1 cellular context compared by ENCODE assay signal in the genomic region with DNA sequence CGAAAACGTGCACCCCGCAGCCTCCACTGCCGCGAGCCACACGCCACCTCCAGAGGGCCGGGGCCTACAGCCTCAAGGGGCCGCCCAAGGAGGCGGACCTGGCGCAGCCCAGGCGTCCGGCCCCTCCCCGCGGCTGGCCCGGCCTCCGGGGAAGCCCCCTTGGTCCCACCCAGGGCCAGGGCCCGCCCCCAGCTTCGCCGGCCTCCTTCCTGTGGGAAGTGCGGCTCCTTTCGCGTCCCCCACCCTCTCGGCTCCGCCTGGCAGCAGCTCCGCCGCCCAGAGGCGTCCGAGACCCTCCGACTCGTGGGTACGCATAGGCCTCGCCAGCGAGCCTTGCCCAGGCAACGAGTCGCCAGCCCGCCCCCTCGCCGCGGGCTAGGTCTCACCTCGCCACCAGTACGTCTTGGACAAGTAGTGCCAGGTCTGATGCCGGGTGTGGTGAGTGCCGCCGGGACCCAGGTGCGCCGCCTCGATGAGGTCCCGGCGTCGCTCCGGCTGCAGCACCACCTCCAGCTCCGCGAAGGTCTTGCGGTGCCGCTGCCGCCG.
TF ChIP-seq lines count a peak whose summit lies in the region.

No MANE protein-coding gene starts in this region.

TF ChIP-seq in K562, 482 proteins besides CTCF, POLR2A, EP300 and RAD21 (continued from another document and continues in another):
- TF ChIP-seq MAZ (CRISPR knock-in tag; conservative IDR thresholded peaks at IDR 0.05 in 1 of 2, IDR thresholded peaks at IDR 0.05 in 1 of 2) (peak; percentile 36 to 51; a peak in 2 of 4 replicates), TAF1 (IDR thresholded peaks at IDR 0.05; ENCODE audit: control insufficient read depth, extremely low read depth, insufficient read depth, low read length, severe bottlenecking) (peak; percentile 69), ZNF696 (CRISPR knock-in tag; conservative IDR thresholded peaks at IDR 0.05) (no peak), POLR2G (IDR thresholded peaks at IDR 0.05; ENCODE audit: low read depth, low read length) (peak; percentile 80), SAP30 (IDR thresholded peaks at IDR 0.05; ENCODE audit: borderline replicate concordance, insufficient read depth, low read depth, low read length, poor library complexity, severe bottlenecking) (peak; percentile 16), CEBPG (CRISPR knock-in tag; IDR thresholded peaks at IDR 0.05) (no peak), CEBPG (tag; conservative IDR thresholded peaks at IDR 0.05 in 1 of 2, IDR thresholded peaks at IDR 0.05 in 1 of 2) (no peak), ELF1 (tag; IDR thresholded peaks at IDR 0.05) (no peak), HNRNPL (IDR thresholded peaks at IDR 0.05; ENCODE audit: low read depth, low read length) (peak; percentile 66; the same call in 1 of the 2 replicates), GABPB1 (CRISPR knock-in tag; IDR thresholded peaks at IDR 0.05) (no peak; the same call in 1 of the 2 replicates), MECOM (CRISPR knock-in tag; IDR thresholded peaks at IDR 0.05) (no peak), ATF1 (CRISPR knock-in tag; IDR thresholded peaks at IDR 0.05) (no peak), ATF1 (tag; IDR thresholded peaks at IDR 0.05) (no peak), CBFB (CRISPR knock-in tag; IDR thresholded peaks at IDR 0.05) (0 out of 2 replicates have a peak, but pooled peaks have one; percentile 35), BHLHE40 (IDR thresholded peaks at IDR 0.05; ENCODE audit: low read length) (peak; percentile 94), PCBP2 (IDR thresholded peaks at IDR 0.05; ENCODE audit: low read depth, low read length, poor library complexity, severe bottlenecking) (no peak), MAFG (tag; conservative IDR thresholded peaks at IDR 0.05) (no peak), KDM4B (IDR thresholded peaks at IDR 0.05; ENCODE audit: borderline replicate concordance in 2 of 2, low read depth in 1 of 2) (0 out of 4 replicates have a peak, but pooled peaks of 1 of the 2 experiments have one; percentile 28), ZNF121 (CRISPR knock-in tag; conservative IDR thresholded peaks at IDR 0.05) (no peak), RBM15 (IDR thresholded peaks at IDR 0.05; ENCODE audit: insufficient read depth, low read length) (no peak), FIP1L1 (IDR thresholded peaks at IDR 0.05; ENCODE audit: low read depth, low read length, poor library complexity, severe bottlenecking) (peak; percentile 88), PHF8 (IDR thresholded peaks at IDR 0.05; ENCODE audit: borderline replicate concordance, low read length) (peak; percentile 71; the same call in 1 of the 2 replicates), PTRF (tag; IDR thresholded peaks at IDR 0.05) (no peak), MYNN (IDR thresholded peaks at IDR 0.05) (0 out of 2 replicates have a peak, but pooled peaks have one; percentile 10), MYNN (CRISPR knock-in tag; IDR thresholded peaks at IDR 0.05) (no peak)
- TF ChIP-seq, protein P1, sequence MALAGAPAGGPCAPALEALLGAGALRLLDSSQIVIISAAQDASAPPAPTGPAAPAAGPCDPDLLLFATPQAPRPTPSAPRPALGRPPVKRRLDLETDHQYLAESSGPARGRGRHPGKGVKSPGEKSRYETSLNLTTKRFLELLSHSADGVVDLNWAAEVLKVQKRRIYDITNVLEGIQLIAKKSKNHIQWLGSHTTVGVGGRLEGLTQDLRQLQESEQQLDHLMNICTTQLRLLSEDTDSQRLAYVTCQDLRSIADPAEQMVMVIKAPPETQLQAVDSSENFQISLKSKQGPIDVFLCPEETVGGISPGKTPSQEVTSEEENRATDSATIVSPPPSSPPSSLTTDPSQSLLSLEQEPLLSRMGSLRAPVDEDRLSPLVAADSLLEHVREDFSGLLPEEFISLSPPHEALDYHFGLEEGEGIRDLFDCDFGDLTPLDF (CRISPR knock-in tag; IDR thresholded peaks at IDR 0.05): 0 out of 2 replicates have a peak, but pooled peaks have one; percentile 8
- TF ChIP-seq, protein P2, sequence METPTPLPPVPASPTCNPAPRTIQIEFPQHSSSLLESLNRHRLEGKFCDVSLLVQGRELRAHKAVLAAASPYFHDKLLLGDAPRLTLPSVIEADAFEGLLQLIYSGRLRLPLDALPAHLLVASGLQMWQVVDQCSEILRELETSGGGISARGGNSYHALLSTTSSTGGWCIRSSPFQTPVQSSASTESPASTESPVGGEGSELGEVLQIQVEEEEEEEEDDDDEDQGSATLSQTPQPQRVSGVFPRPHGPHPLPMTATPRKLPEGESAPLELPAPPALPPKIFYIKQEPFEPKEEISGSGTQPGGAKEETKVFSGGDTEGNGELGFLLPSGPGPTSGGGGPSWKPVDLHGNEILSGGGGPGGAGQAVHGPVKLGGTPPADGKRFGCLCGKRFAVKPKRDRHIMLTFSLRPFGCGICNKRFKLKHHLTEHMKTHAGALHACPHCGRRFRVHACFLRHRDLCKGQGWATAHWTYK (CRISPR knock-in tag; IDR thresholded peaks at IDR 0.05): 0 out of 2 replicates have a peak, but pooled peaks have one; percentile 19
- TF ChIP-seq, protein P3, sequence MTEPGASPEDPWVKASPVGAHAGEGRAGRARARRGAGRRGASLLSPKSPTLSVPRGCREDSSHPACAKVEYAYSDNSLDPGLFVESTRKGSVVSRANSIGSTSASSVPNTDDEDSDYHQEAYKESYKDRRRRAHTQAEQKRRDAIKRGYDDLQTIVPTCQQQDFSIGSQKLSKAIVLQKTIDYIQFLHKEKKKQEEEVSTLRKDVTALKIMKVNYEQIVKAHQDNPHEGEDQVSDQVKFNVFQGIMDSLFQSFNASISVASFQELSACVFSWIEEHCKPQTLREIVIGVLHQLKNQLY (CRISPR knock-in tag; conservative IDR thresholded peaks at IDR 0.05): 0 out of 4 replicates have a peak, but pooled peaks of 1 of the 2 experiments have one; percentile 66
- TF ChIP-seq, protein P4, sequence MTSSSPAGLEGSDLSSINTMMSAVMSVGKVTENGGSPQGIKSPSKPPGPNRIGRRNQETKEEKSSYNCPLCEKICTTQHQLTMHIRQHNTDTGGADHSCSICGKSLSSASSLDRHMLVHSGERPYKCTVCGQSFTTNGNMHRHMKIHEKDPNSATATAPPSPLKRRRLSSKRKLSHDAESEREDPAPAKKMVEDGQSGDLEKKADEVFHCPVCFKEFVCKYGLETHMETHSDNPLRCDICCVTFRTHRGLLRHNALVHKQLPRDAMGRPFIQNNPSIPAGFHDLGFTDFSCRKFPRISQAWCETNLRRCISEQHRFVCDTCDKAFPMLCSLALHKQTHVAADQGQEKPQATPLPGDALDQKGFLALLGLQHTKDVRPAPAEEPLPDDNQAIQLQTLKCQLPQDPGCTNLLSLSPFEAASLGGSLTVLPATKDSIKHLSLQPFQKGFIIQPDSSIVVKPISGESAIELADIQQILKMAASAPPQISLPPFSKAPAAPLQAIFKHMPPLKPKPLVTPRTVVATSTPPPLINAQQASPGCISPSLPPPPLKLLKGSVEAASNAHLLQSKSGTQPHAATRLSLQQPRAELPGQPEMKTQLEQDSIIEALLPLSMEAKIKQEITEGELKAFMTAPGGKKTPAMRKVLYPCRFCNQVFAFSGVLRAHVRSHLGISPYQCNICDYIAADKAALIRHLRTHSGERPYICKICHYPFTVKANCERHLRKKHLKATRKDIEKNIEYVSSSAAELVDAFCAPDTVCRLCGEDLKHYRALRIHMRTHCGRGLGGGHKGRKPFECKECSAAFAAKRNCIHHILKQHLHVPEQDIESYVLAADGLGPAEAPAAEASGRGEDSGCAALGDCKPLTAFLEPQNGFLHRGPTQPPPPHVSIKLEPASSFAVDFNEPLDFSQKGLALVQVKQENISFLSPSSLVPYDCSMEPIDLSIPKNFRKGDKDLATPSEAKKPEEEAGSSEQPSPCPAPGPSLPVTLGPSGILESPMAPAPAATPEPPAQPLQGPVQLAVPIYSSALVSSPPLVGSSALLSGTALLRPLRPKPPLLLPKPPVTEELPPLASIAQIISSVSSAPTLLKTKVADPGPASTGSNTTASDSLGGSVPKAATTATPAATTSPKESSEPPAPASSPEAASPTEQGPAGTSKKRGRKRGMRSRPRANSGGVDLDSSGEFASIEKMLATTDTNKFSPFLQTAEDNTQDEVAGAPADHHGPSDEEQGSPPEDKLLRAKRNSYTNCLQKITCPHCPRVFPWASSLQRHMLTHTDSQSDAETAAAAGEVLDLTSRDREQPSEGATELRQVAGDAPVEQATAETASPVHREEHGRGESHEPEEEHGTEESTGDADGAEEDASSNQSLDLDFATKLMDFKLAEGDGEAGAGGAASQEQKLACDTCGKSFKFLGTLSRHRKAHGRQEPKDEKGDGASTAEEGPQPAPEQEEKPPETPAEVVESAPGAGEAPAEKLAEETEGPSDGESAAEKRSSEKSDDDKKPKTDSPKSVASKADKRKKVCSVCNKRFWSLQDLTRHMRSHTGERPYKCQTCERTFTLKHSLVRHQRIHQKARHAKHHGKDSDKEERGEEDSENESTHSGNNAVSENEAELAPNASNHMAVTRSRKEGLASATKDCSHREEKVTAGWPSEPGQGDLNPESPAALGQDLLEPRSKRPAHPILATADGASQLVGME (CRISPR knock-in tag; IDR thresholded peaks at IDR 0.05): peak; percentile 55; the same call in 1 of the 2 replicates
- TF ChIP-seq, protein P5, sequence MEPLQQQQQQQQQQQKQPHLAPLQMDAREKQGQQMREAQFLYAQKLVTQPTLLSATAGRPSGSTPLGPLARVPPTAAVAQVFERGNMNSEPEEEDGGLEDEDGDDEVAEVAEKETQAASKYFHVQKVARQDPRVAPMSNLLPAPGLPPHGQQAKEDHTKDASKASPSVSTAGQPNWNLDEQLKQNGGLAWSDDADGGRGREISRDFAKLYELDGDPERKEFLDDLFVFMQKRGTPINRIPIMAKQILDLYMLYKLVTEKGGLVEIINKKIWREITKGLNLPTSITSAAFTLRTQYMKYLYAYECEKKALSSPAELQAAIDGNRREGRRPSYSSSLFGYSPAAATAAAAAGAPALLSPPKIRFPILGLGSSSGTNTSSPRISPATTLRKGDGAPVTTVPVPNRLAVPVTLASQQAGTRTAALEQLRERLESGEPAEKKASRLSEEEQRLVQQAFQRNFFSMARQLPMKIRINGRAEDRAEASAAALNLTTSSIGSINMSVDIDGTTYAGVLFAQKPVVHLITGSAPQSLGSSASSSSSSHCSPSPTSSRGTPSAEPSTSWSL (CRISPR knock-in tag; IDR thresholded peaks at IDR 0.05; ENCODE audit: borderline replicate concordance): 0 out of 2 replicates have a peak, but pooled peaks have one; percentile 43
- TF ChIP-seq, protein P6, sequence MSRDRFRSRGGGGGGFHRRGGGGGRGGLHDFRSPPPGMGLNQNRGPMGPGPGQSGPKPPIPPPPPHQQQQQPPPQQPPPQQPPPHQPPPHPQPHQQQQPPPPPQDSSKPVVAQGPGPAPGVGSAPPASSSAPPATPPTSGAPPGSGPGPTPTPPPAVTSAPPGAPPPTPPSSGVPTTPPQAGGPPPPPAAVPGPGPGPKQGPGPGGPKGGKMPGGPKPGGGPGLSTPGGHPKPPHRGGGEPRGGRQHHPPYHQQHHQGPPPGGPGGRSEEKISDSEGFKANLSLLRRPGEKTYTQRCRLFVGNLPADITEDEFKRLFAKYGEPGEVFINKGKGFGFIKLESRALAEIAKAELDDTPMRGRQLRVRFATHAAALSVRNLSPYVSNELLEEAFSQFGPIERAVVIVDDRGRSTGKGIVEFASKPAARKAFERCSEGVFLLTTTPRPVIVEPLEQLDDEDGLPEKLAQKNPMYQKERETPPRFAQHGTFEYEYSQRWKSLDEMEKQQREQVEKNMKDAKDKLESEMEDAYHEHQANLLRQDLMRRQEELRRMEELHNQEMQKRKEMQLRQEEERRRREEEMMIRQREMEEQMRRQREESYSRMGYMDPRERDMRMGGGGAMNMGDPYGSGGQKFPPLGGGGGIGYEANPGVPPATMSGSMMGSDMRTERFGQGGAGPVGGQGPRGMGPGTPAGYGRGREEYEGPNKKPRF (IDR thresholded peaks at IDR 0.05; ENCODE audit: low read depth, low read length): no peak
- TF ChIP-seq, protein P7, sequence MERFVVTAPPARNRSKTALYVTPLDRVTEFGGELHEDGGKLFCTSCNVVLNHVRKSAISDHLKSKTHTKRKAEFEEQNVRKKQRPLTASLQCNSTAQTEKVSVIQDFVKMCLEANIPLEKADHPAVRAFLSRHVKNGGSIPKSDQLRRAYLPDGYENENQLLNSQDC (CRISPR knock-in tag; IDR thresholded peaks at IDR 0.05): no peak
- TF ChIP-seq, protein P8, sequence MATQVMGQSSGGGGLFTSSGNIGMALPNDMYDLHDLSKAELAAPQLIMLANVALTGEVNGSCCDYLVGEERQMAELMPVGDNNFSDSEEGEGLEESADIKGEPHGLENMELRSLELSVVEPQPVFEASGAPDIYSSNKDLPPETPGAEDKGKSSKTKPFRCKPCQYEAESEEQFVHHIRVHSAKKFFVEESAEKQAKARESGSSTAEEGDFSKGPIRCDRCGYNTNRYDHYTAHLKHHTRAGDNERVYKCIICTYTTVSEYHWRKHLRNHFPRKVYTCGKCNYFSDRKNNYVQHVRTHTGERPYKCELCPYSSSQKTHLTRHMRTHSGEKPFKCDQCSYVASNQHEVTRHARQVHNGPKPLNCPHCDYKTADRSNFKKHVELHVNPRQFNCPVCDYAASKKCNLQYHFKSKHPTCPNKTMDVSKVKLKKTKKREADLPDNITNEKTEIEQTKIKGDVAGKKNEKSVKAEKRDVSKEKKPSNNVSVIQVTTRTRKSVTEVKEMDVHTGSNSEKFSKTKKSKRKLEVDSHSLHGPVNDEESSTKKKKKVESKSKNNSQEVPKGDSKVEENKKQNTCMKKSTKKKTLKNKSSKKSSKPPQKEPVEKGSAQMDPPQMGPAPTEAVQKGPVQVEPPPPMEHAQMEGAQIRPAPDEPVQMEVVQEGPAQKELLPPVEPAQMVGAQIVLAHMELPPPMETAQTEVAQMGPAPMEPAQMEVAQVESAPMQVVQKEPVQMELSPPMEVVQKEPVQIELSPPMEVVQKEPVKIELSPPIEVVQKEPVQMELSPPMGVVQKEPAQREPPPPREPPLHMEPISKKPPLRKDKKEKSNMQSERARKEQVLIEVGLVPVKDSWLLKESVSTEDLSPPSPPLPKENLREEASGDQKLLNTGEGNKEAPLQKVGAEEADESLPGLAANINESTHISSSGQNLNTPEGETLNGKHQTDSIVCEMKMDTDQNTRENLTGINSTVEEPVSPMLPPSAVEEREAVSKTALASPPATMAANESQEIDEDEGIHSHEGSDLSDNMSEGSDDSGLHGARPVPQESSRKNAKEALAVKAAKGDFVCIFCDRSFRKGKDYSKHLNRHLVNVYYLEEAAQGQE (CRISPR knock-in tag; IDR thresholded peaks at IDR 0.05; ENCODE audit: low read depth): 0 out of 2 replicates have a peak, but pooled peaks have one; percentile 43
- TF ChIP-seq, protein P9, sequence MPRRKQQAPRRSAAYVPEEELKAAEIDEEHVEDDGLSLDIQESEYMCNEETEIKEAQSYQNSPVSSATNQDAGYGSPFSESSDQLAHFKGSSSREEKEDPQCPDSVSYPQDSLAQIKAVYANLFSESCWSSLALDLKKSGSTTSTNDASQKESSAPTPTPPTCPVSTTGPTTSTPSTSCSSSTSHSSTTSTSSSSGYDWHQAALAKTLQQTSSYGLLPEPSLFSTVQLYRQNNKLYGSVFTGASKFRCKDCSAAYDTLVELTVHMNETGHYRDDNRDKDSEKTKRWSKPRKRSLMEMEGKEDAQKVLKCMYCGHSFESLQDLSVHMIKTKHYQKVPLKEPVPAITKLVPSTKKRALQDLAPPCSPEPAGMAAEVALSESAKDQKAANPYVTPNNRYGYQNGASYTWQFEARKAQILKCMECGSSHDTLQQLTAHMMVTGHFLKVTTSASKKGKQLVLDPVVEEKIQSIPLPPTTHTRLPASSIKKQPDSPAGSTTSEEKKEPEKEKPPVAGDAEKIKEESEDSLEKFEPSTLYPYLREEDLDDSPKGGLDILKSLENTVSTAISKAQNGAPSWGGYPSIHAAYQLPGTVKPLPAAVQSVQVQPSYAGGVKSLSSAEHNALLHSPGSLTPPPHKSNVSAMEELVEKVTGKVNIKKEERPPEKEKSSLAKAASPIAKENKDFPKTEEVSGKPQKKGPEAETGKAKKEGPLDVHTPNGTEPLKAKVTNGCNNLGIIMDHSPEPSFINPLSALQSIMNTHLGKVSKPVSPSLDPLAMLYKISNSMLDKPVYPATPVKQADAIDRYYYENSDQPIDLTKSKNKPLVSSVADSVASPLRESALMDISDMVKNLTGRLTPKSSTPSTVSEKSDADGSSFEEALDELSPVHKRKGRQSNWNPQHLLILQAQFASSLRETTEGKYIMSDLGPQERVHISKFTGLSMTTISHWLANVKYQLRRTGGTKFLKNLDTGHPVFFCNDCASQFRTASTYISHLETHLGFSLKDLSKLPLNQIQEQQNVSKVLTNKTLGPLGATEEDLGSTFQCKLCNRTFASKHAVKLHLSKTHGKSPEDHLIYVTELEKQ (CRISPR knock-in tag; IDR thresholded peaks at IDR 0.05): no peak
